19 cellular contexts compared by ENCODE assay signal in genomic region chr13:67367385-67367784, GRCh38.
"Had no signal": no experiment of that assay in that cellular context is flagged by ENCODE, and none has a peak within 500 bp of the region (broad histone marks: within the 10 kb centered on the region; RNA-seq: fewer than 3 reads in every experiment).

No MANE protein-coding gene starts in this region.

- H3K27ac ChIP-seq: esophagus squamous epithelium, gastrocnemius medialis, prostate gland, right atrium auricular region, sigmoid colon, stomach, thyroid gland had no signal

- H3K9me3 ChIP-seq: esophagus squamous epithelium, gastrocnemius medialis, prostate gland, right atrium auricular region, sigmoid colon, stomach, thyroid gland had no signal

- H3K4me1 ChIP-seq: esophagus squamous epithelium, gastrocnemius medialis, prostate gland, right atrium auricular region, stomach, thyroid gland had no signal

- DNase-seq: cortex of kidney; effector memory CD8-positive, alpha-beta T cell; erythroblast; esophagus squamous epithelium; foreskin fibroblast; gastrocnemius medialis; head of caudate nucleus; mesenchymal stem cell; midbrain; naive thymus-derived CD4-positive, alpha-beta T cell; nucleus accumbens; sigmoid colon; stimulated activated CD4-positive, alpha-beta T cell treated with anti-CD3 and anti-CD28 coated beads, Interleukin-2, amount 100 ng/mL, for 24 hours; stimulated activated CD4-positive, alpha-beta T cell treated with anti-CD3 and anti-CD28 coated beads, Interleukin-4, amount 100 ng/mL, for 24 hours; stimulated activated naive CD4-positive, alpha-beta T cell treated with Interleukin-2 at 50 U/mL for 16 hours; stomach; thyroid gland had no signal

- H3K4me3 ChIP-seq: esophagus squamous epithelium, gastrocnemius medialis, prostate gland, right atrium auricular region, sigmoid colon, stomach, thyroid gland had no signal

- H3K36me3 ChIP-seq: esophagus squamous epithelium, gastrocnemius medialis, prostate gland, right atrium auricular region, sigmoid colon, stomach, thyroid gland had no signal

- H3K27me3 ChIP-seq: esophagus squamous epithelium, gastrocnemius medialis, right atrium auricular region, sigmoid colon, stomach, thyroid gland had no signal
